Comparison of ENCODE assay signal across 2 cellular contexts in genomic region chr3:11096266-11097135, GRCh38.
TF ChIP-seq lines count a peak whose summit lies in the region.

No MANE protein-coding gene starts in this region.

TF ChIP-seq in A549, 52 proteins besides CTCF, POLR2A, EP300 and RAD21 (continued from another document and continues in another):
- TF ChIP-seq MYC (IDR thresholded peaks at IDR 0.05; ENCODE audit: borderline replicate concordance, low read length) (no peak; the same call in 1 of the 2 replicates), TP53 (CRISPR knock-in tag; IDR thresholded peaks at IDR 0.05) (no peak), ZFP36 (IDR thresholded peaks at IDR 0.05; ENCODE audit: borderline replicate concordance, partially characterized antibody) (no peak), NR3C1 (IDR thresholded peaks at IDR 0.05) (no peak), CEBPB (IDR thresholded peaks at IDR 0.05) (0 out of 4 replicates have a peak, but pooled peaks of 1 of the 2 experiments have one; percentile 20), FOXS1 (CRISPR knock-in tag; IDR thresholded peaks at IDR 0.05) (no peak), HEYL (CRISPR knock-in tag; IDR thresholded peaks at IDR 0.05) (no peak), KDM5A (IDR thresholded peaks at IDR 0.05) (no peak), HDAC2 (IDR thresholded peaks at IDR 0.05) (no peak), POLR2AphosphoS2 (conservative IDR thresholded peaks at IDR 0.05; ENCODE audit: low read length) (no peak), CBX8 (IDR thresholded peaks at IDR 0.05) (no peak), CHD2 (IDR thresholded peaks at IDR 0.05; ENCODE audit: low read length, partially characterized antibody) (no peak), RFX5 (IDR thresholded peaks at IDR 0.05) (no peak), SMC3 (IDR thresholded peaks at IDR 0.05) (0 out of 3 replicates have a peak, but pooled peaks have one; percentile 13), EHF (CRISPR knock-in tag; IDR thresholded peaks at IDR 0.05) (no peak), BHLHE40 (IDR thresholded peaks at IDR 0.05; ENCODE audit: low read depth, low read length) (no peak), KDM1A (IDR thresholded peaks at IDR 0.05; ENCODE audit: low read depth) (peak; percentile 22; the same call in 1 of the 2 replicates), HOXA7 (CRISPR knock-in tag; IDR thresholded peaks at IDR 0.05) (no peak), TFCP2L1 (CRISPR knock-in tag; IDR thresholded peaks at IDR 0.05) (no peak), CBX2 (IDR thresholded peaks at IDR 0.05; ENCODE audit: borderline replicate concordance, low read depth) (no peak), ZC3H11A (IDR thresholded peaks at IDR 0.05) (no peak), ZSCAN20 (CRISPR knock-in tag; IDR thresholded peaks at IDR 0.05) (no peak), REST (IDR thresholded peaks at IDR 0.05) (no peak)
- TF ChIP-seq, protein P1, sequence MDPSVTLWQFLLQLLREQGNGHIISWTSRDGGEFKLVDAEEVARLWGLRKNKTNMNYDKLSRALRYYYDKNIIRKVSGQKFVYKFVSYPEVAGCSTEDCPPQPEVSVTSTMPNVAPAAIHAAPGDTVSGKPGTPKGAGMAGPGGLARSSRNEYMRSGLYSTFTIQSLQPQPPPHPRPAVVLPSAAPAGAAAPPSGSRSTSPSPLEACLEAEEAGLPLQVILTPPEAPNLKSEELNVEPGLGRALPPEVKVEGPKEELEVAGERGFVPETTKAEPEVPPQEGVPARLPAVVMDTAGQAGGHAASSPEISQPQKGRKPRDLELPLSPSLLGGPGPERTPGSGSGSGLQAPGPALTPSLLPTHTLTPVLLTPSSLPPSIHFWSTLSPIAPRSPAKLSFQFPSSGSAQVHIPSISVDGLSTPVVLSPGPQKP (IDR thresholded peaks at IDR 0.05; ENCODE audit: low read depth, low read length), result no peak
- TF ChIP-seq, protein P2, sequence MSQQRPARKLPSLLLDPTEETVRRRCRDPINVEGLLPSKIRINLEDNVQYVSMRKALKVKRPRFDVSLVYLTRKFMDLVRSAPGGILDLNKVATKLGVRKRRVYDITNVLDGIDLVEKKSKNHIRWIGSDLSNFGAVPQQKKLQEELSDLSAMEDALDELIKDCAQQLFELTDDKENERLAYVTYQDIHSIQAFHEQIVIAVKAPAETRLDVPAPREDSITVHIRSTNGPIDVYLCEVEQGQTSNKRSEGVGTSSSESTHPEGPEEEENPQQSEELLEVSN (IDR thresholded peaks at IDR 0.05; ENCODE audit: borderline replicate concordance, low read depth), result peak; percentile 44; the same call in 1 of the 2 replicates
- TF ChIP-seq, protein P3, sequence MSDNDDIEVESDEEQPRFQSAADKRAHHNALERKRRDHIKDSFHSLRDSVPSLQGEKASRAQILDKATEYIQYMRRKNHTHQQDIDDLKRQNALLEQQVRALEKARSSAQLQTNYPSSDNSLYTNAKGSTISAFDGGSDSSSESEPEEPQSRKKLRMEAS (IDR thresholded peaks at IDR 0.05), result peak; percentile 74
- TF ChIP-seq, protein P4, sequence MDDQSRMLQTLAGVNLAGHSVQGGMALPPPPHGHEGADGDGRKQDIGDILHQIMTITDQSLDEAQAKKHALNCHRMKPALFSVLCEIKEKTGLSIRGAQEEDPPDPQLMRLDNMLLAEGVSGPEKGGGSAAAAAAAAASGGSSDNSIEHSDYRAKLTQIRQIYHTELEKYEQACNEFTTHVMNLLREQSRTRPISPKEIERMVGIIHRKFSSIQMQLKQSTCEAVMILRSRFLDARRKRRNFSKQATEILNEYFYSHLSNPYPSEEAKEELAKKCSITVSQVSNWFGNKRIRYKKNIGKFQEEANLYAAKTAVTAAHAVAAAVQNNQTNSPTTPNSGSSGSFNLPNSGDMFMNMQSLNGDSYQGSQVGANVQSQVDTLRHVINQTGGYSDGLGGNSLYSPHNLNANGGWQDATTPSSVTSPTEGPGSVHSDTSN (IDR thresholded peaks at IDR 0.05), result no peak
- TF ChIP-seq, protein P5, sequence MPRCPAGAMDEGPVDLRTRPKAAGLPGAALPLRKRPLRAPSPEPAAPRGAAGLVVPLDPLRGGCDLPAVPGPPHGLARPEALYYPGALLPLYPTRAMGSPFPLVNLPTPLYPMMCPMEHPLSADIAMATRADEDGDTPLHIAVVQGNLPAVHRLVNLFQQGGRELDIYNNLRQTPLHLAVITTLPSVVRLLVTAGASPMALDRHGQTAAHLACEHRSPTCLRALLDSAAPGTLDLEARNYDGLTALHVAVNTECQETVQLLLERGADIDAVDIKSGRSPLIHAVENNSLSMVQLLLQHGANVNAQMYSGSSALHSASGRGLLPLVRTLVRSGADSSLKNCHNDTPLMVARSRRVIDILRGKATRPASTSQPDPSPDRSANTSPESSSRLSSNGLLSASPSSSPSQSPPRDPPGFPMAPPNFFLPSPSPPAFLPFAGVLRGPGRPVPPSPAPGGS (IDR thresholded peaks at IDR 0.05), result no peak

TF ChIP-seq in HCT116, 20 proteins besides CTCF, POLR2A, EP300 and RAD21 (continued from another document):
- TF ChIP-seq JUND (IDR thresholded peaks at IDR 0.05), result peak; percentile 88
- TF ChIP-seq SIN3A (IDR thresholded peaks at IDR 0.05; ENCODE audit: low read depth), result no peak
- TF ChIP-seq ZFX (IDR thresholded peaks at IDR 0.05), result no peak
- TF ChIP-seq SRF (IDR thresholded peaks at IDR 0.05; ENCODE audit: low read depth), result 0 out of 2 replicates have a peak, but pooled peaks have one; percentile 19
- TF ChIP-seq CEBPB (IDR thresholded peaks at IDR 0.05; ENCODE audit: low read depth), result peak; percentile 35; the same call in 1 of the 2 replicates
- peak; percentile 9 for TF ChIP-seq YY1 (IDR thresholded peaks at IDR 0.05; ENCODE audit: extremely low read depth, insufficient replicate concordance, low read depth, low read length)
- TF ChIP-seq ZBTB33 (IDR thresholded peaks at IDR 0.05; ENCODE audit: extremely low read depth, insufficient replicate concordance, low read length), result no peak
- TF ChIP-seq POLR2AphosphoS5 (IDR thresholded peaks at IDR 0.05; ENCODE audit: low read depth, low read length), result peak; percentile 57; the same call in 1 of the 2 replicates
- TF ChIP-seq CBX3 (IDR thresholded peaks at IDR 0.05; ENCODE audit: low read depth), result peak; percentile 81
- peak; percentile 74 for TF ChIP-seq SP1 (IDR thresholded peaks at IDR 0.05; ENCODE audit: low read depth)
- peak; percentile 87 for TF ChIP-seq FOSL1 (IDR thresholded peaks at IDR 0.05; ENCODE audit: low read depth)
TF ChIP-seq in HCT116: peak in this region for 10.
